ENCODE assay signal across 1 cellular context in the genomic region with DNA sequence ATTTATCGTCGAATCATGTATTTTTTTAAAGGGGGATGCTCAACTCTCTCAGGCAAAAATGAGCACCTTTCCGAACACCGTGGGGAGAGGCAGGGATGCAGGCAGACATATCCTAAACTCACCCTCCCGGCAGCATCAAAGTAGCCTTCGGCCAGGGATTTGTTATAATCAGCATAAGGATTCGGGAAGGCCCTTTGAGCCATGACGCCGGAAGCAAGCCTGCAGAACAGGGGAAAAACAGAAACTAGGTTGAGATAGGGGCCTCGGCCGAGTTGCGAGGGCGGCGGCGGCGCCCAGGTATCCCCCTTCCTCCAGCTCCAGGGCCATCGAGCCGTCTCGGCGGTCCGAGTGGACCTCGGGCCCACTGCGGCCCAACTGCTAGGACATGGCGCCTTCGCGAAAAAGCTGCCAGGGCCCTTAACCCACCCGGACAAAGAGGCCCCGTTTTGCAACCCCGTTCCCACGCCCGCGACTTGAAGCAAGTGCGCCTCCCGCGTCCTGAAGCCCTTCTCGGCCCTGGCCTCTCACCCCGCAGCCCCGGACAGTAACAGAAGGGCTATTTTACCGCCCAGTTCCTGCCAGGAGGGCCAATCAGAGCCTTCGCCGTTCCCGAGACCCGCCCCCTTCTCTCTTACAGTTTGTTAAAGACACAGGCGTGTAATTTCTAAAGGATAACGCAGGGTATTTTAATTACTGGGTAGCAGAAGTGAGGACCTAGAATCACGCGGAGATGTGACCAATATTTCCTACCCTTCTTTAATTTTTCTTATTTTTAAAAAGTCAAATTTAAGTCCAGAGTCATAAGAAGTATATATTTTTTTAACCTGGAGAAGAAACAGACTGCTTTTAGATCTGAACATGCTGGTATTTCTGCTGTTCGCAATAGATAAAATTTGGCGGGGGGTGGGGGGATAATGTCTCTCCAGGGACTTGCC.
TF ChIP-seq lines count a peak whose summit lies in the region.

A gene with protein sequence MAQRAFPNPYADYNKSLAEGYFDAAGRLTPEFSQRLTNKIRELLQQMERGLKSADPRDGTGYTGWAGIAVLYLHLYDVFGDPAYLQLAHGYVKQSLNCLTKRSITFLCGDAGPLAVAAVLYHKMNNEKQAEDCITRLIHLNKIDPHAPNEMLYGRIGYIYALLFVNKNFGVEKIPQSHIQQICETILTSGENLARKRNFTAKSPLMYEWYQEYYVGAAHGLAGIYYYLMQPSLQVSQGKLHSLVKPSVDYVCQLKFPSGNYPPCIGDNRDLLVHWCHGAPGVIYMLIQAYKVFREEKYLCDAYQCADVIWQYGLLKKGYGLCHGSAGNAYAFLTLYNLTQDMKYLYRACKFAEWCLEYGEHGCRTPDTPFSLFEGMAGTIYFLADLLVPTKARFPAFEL (minus strand): TSS at position 566 of the 935 bp plus-strand sequence. CDS start 363 bp downstream, at position 203.

TF ChIP-seq in WTC11, 78 proteins besides CTCF, POLR2A, EP300 and RAD21 (continued from another document and continues in another):
- no peak for TF ChIP-seq MLX (CRISPR knock-in tag; IDR thresholded peaks at IDR 0.05)
- TF ChIP-seq, protein P1, sequence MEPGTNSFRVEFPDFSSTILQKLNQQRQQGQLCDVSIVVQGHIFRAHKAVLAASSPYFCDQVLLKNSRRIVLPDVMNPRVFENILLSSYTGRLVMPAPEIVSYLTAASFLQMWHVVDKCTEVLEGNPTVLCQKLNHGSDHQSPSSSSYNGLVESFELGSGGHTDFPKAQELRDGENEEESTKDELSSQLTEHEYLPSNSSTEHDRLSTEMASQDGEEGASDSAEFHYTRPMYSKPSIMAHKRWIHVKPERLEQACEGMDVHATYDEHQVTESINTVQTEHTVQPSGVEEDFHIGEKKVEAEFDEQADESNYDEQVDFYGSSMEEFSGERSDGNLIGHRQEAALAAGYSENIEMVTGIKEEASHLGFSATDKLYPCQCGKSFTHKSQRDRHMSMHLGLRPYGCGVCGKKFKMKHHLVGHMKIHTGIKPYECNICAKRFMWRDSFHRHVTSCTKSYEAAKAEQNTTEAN (CRISPR knock-in tag; IDR thresholded peaks at IDR 0.05) = no peak
- no peak for TF ChIP-seq OVOL2 (CRISPR knock-in tag; IDR thresholded peaks at IDR 0.05; ENCODE audit: borderline replicate concordance)
- TF ChIP-seq SMAD3 (CRISPR knock-in tag; IDR thresholded peaks at IDR 0.05; ENCODE audit: borderline replicate concordance) = no peak
- TF ChIP-seq TCF7 (CRISPR knock-in tag; IDR thresholded peaks at IDR 0.05; ENCODE audit: low read depth) = no peak
- TF ChIP-seq, protein P2, sequence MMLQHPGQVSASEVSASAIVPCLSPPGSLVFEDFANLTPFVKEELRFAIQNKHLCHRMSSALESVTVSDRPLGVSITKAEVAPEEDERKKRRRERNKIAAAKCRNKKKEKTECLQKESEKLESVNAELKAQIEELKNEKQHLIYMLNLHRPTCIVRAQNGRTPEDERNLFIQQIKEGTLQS (CRISPR knock-in tag; conservative IDR thresholded peaks at IDR 0.05) = no peak
- TF ChIP-seq, protein P3, sequence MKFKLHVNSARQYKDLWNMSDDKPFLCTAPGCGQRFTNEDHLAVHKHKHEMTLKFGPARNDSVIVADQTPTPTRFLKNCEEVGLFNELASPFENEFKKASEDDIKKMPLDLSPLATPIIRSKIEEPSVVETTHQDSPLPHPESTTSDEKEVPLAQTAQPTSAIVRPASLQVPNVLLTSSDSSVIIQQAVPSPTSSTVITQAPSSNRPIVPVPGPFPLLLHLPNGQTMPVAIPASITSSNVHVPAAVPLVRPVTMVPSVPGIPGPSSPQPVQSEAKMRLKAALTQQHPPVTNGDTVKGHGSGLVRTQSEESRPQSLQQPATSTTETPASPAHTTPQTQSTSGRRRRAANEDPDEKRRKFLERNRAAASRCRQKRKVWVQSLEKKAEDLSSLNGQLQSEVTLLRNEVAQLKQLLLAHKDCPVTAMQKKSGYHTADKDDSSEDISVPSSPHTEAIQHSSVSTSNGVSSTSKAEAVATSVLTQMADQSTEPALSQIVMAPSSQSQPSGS (CRISPR knock-in tag; IDR thresholded peaks at IDR 0.05; ENCODE audit: borderline replicate concordance, low read depth) = no peak
- TF ChIP-seq ZNF263 (CRISPR knock-in tag; IDR thresholded peaks at IDR 0.05; ENCODE audit: low read depth) = no peak
- TF ChIP-seq, protein P4, sequence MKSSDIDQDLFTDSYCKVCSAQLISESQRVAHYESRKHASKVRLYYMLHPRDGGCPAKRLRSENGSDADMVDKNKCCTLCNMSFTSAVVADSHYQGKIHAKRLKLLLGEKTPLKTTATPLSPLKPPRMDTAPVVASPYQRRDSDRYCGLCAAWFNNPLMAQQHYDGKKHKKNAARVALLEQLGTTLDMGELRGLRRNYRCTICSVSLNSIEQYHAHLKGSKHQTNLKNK (CRISPR knock-in tag; IDR thresholded peaks at IDR 0.05) = no peak
- peak; percentile 20; the same call in 1 of the 2 replicates for TF ChIP-seq NFYB (CRISPR knock-in tag; conservative IDR thresholded peaks at IDR 0.05; ENCODE audit: low read depth)
- TF ChIP-seq NFATC4 (CRISPR knock-in tag; IDR thresholded peaks at IDR 0.05) = no peak
- no peak for TF ChIP-seq STAT6 (CRISPR knock-in tag; conservative IDR thresholded peaks at IDR 0.05; ENCODE audit: low read depth)
- no peak for TF ChIP-seq FOXJ3 (CRISPR knock-in tag; IDR thresholded peaks at IDR 0.05; ENCODE audit: borderline replicate concordance)
- TF ChIP-seq ZBTB21 (CRISPR knock-in tag; IDR thresholded peaks at IDR 0.05; ENCODE audit: borderline replicate concordance) = no peak
- no peak for TF ChIP-seq GTF2I (CRISPR knock-in tag; conservative IDR thresholded peaks at IDR 0.05)
- TF ChIP-seq E2F1 (CRISPR knock-in tag; IDR thresholded peaks at IDR 0.05) = no peak
- no peak for TF ChIP-seq MYBL2 (CRISPR knock-in tag; IDR thresholded peaks at IDR 0.05)
- TF ChIP-seq RELA (CRISPR knock-in tag; IDR thresholded peaks at IDR 0.05; ENCODE audit: borderline replicate concordance) = no peak
- no peak for TF ChIP-seq GRHL2 (CRISPR knock-in tag; IDR thresholded peaks at IDR 0.05; ENCODE audit: insufficient replicate concordance, severe bottlenecking)
- 0 out of 2 replicates have a peak, but pooled peaks have one; percentile 27 for TF ChIP-seq TEAD4 (CRISPR knock-in tag; IDR thresholded peaks at IDR 0.05)
- TF ChIP-seq, protein P5, sequence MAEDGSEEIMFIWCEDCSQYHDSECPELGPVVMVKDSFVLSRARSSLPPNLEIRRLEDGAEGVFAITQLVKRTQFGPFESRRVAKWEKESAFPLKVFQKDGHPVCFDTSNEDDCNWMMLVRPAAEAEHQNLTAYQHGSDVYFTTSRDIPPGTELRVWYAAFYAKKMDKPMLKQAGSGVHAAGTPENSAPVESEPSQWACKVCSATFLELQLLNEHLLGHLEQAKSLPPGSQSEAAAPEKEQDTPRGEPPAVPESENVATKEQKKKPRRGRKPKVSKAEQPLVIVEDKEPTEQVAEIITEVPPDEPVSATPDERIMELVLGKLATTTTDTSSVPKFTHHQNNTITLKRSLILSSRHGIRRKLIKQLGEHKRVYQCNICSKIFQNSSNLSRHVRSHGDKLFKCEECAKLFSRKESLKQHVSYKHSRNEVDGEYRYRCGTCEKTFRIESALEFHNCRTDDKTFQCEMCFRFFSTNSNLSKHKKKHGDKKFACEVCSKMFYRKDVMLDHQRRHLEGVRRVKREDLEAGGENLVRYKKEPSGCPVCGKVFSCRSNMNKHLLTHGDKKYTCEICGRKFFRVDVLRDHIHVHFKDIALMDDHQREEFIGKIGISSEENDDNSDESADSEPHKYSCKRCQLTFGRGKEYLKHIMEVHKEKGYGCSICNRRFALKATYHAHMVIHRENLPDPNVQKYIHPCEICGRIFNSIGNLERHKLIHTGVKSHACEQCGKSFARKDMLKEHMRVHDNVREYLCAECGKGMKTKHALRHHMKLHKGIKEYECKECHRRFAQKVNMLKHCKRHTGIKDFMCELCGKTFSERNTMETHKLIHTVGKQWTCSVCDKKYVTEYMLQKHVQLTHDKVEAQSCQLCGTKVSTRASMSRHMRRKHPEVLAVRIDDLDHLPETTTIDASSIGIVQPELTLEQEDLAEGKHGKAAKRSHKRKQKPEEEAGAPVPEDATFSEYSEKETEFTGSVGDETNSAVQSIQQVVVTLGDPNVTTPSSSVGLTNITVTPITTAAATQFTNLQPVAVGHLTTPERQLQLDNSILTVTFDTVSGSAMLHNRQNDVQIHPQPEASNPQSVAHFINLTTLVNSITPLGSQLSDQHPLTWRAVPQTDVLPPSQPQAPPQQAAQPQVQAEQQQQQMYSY (CRISPR knock-in tag; IDR thresholded peaks at IDR 0.05) = no peak
- TF ChIP-seq, protein P6, sequence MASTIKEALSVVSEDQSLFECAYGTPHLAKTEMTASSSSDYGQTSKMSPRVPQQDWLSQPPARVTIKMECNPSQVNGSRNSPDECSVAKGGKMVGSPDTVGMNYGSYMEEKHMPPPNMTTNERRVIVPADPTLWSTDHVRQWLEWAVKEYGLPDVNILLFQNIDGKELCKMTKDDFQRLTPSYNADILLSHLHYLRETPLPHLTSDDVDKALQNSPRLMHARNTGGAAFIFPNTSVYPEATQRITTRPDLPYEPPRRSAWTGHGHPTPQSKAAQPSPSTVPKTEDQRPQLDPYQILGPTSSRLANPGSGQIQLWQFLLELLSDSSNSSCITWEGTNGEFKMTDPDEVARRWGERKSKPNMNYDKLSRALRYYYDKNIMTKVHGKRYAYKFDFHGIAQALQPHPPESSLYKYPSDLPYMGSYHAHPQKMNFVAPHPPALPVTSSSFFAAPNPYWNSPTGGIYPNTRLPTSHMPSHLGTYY (CRISPR knock-in tag; IDR thresholded peaks at IDR 0.05) = no peak
- 0 out of 2 replicates have a peak, but pooled peaks have one; percentile 41 for TF ChIP-seq FOXK1 (CRISPR knock-in tag; IDR thresholded peaks at IDR 0.05)
- TF ChIP-seq ATF1 (CRISPR knock-in tag; IDR thresholded peaks at IDR 0.05) = no peak
- TF ChIP-seq SP1 (CRISPR knock-in tag; conservative IDR thresholded peaks at IDR 0.05) = peak; percentile 29; the same call in 1 of the 2 replicates
- TF ChIP-seq EMX1 (CRISPR knock-in tag; IDR thresholded peaks at IDR 0.05) = no peak
- TF ChIP-seq, protein P7, sequence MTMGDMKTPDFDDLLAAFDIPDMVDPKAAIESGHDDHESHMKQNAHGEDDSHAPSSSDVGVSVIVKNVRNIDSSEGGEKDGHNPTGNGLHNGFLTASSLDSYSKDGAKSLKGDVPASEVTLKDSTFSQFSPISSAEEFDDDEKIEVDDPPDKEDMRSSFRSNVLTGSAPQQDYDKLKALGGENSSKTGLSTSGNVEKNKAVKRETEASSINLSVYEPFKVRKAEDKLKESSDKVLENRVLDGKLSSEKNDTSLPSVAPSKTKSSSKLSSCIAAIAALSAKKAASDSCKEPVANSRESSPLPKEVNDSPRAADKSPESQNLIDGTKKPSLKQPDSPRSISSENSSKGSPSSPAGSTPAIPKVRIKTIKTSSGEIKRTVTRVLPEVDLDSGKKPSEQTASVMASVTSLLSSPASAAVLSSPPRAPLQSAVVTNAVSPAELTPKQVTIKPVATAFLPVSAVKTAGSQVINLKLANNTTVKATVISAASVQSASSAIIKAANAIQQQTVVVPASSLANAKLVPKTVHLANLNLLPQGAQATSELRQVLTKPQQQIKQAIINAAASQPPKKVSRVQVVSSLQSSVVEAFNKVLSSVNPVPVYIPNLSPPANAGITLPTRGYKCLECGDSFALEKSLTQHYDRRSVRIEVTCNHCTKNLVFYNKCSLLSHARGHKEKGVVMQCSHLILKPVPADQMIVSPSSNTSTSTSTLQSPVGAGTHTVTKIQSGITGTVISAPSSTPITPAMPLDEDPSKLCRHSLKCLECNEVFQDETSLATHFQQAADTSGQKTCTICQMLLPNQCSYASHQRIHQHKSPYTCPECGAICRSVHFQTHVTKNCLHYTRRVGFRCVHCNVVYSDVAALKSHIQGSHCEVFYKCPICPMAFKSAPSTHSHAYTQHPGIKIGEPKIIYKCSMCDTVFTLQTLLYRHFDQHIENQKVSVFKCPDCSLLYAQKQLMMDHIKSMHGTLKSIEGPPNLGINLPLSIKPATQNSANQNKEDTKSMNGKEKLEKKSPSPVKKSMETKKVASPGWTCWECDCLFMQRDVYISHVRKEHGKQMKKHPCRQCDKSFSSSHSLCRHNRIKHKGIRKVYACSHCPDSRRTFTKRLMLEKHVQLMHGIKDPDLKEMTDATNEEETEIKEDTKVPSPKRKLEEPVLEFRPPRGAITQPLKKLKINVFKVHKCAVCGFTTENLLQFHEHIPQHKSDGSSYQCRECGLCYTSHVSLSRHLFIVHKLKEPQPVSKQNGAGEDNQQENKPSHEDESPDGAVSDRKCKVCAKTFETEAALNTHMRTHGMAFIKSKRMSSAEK (CRISPR knock-in tag; IDR thresholded peaks at IDR 0.05; ENCODE audit: borderline replicate concordance) = no peak
- TF ChIP-seq, protein P8, sequence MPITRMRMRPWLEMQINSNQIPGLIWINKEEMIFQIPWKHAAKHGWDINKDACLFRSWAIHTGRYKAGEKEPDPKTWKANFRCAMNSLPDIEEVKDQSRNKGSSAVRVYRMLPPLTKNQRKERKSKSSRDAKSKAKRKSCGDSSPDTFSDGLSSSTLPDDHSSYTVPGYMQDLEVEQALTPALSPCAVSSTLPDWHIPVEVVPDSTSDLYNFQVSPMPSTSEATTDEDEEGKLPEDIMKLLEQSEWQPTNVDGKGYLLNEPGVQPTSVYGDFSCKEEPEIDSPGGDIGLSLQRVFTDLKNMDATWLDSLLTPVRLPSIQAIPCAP (CRISPR knock-in tag; IDR thresholded peaks at IDR 0.05) = no peak
- TF ChIP-seq NR2C2 (CRISPR knock-in tag; IDR thresholded peaks at IDR 0.05) = no peak
